Comparison of ENCODE assay signal across 18 cellular contexts in the genomic region with DNA sequence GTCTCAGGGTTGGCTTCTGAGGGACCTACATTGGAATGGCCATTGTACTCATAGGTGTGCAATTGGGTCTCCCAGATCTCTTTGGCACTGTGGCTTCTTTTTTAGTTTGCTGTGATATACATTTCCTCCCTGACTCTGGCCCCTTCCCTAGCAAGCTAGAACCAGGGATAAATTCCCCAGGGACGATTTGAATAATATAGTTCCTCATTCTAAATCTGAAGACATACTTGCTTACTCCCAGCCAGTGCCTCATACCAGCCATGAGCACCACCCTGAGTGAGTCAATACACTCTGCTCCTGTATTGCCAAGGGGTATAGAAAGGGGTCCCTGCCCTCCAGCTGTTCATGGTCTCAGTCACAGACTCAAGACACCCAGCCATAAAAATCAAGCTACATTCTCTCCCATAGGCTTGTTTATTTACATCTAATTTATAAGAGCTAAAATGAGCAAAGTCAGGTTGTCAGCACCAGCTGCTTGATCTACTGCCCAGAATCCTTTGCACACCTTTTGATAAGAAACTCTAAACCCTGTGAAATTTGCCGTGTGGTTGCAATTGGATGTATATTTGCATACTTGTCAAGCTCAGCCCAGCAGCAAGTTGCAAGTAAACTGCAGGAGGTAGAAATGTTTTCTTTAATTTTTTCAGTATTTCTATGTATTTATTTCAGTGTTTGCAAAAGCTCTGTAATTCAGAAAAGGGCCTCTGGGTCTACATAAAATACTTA.
DNase-seq lines count a peak whose midpoint lies in the region; ATAC-seq and TF ChIP-seq lines count a peak whose summit lies in the region.
"Had no signal": no experiment of that assay in that cellular context is flagged by ENCODE, and none has a peak within 500 bp of the region (broad histone marks: within the 10 kb centered on the region; RNA-seq: fewer than 3 reads in every experiment).

No MANE protein-coding gene starts in this region.

- H4K20me1 ChIP-seq in BLaER1 = no peaks in the 10 kb centered on the region

- no peak overlapping the region for H3K27ac ChIP-seq in BLaER1
- H3K27ac ChIP-seq: HL-60 had no signal

- H3K9me3 Mint-ChIP-seq in osteocyte (ENCODE audit: unreplicated experiment) (peaks cover 54% of the 10 kb centered on the region), glutamatergic neuron (ENCODE audit: unreplicated experiment) (peaks cover 5% of the 10 kb centered on the region)

- H3K4me1 ChIP-seq in BLaER1 = peaks cover 13% of the 10 kb centered on the region
- H3K4me1 ChIP-seq: BE2C had no signal

- peak; percentile 74 for DNase-seq in NAMALWA (ENCODE audit: low spot score)
- DNase-seq in NCI-H526 treated with DMSO at 0.1 percent for 48 hours (lab: John Stamatoyannopoulos, UW) = peak; percentile 72
- DNase-seq in osteocyte (ENCODE audit: extremely low spot score, unreplicated experiment) = peak; percentile 44
- DNase-seq in T-helper 2 cell = no peak
- DNase-seq in glutamatergic neuron = no peak
- DNase-seq: BE2C; Calu3; CD4-positive, alpha-beta memory T cell; DMS79 treated with DMSO at 0.1 percent for 48 hours; GF-D8; HCEC 1CT had no signal

- H3K36me3 Mint-ChIP-seq in osteocyte (ENCODE audit: unreplicated experiment) (peaks cover 2% of the 10 kb centered on the region), glutamatergic neuron (ENCODE audit: unreplicated experiment) (peaks cover 32% of the 10 kb centered on the region)
- H3K36me3 Mint-ChIP-seq: CD14-positive monocyte; CD4-positive, alpha-beta memory T cell had no signal

- peak overlapping the region; percentile 51 for H3K4me2 ChIP-seq in BLaER1
- H3K4me2 ChIP-seq: GM23338 had no signal

- no peaks in the 10 kb centered on the region for H3K27me3 ChIP-seq in BLaER1
- H3K27me3 ChIP-seq: BE2C had no signal

- no peak overlapping the region for H3K9ac ChIP-seq in BLaER1

- H3K36me3 ChIP-seq in BLaER1 = no peaks in the 10 kb centered on the region
- H3K36me3 ChIP-seq: BE2C had no signal

- H3K4me1 Mint-ChIP-seq in osteocyte (ENCODE audit: unreplicated experiment) = no peaks in the 10 kb centered on the region
- H3K4me1 Mint-ChIP-seq in glutamatergic neuron (ENCODE audit: low read depth, unreplicated experiment) = no peaks in the 10 kb centered on the region
- H3K4me1 Mint-ChIP-seq: CD14-positive monocyte; CD4-positive, alpha-beta memory T cell; GM23338 had no signal

- H3K9me3 ChIP-seq in BLaER1 = peaks cover 34% of the 10 kb centered on the region
- H3K9me3 ChIP-seq: BE2C had no signal

- no peak overlapping the region for H3K27ac Mint-ChIP-seq in osteocyte (ENCODE audit: unreplicated experiment)
- no peak overlapping the region for H3K27ac Mint-ChIP-seq in glutamatergic neuron (ENCODE audit: unreplicated experiment)
- H3K27ac Mint-ChIP-seq: CD14-positive monocyte; CD4-positive, alpha-beta memory T cell; GM23338 had no signal

- TF ChIP-seq CTCF in osteocyte (IDR thresholded peaks at IDR 0.05) (no peak), glutamatergic neuron (IDR thresholded peaks at IDR 0.05; ENCODE audit: partially characterized antibody, unreplicated experiment) (no peak)

- ATAC-seq in HG03025 (IDR thresholded peaks at IDR 0.05; ENCODE audit: low FRiP score, unreplicated experiment) (no peak), GM18868 (IDR thresholded peaks at IDR 0.05; ENCODE audit: unreplicated experiment) (no peak)
- ATAC-seq: GM12878, GM23338 had no signal

- no peak overlapping the region for H3K4me3 Mint-ChIP-seq in osteocyte (ENCODE audit: unreplicated experiment)
- no peak overlapping the region for H3K4me3 Mint-ChIP-seq in glutamatergic neuron (ENCODE audit: unreplicated experiment)
- H3K4me3 Mint-ChIP-seq: CD14-positive monocyte; CD4-positive, alpha-beta memory T cell; GM23338 had no signal

- H3K27me3 Mint-ChIP-seq in osteocyte (ENCODE audit: unreplicated experiment) (no peaks in the 10 kb centered on the region), glutamatergic neuron (ENCODE audit: unreplicated experiment) (peaks cover 6% of the 10 kb centered on the region)
- H3K27me3 Mint-ChIP-seq: CD4-positive, alpha-beta memory T cell had no signal

- H3K4me3 ChIP-seq in BLaER1 = no peak overlapping the region
- H3K4me3 ChIP-seq: GM12878, GM23338 had no signal

Comparison
In these comparisons a context has a peak if more than half of its experiments do, and no peak if none do; other contexts are left out.
1. DNase-seq: peak in NAMALWA (single experiment), NCI-H526 treated with DMSO at 0.1 percent for 48 hours (single experiment) and osteocyte (single experiment); none in T-helper 2 cell (0 of 5) and glutamatergic neuron (single experiment).